Comparison of ENCODE assay signal across 1 cellular context in genomic region chr10:78176320-78177012, GRCh38.
TF ChIP-seq lines count a peak whose summit lies in the region.

No MANE protein-coding gene starts in this region.

TF ChIP-seq in IMR-90, 13 proteins besides CTCF, POLR2A, EP300 and RAD21:
- TF ChIP-seq USF2 (IDR thresholded peaks at IDR 0.05; ENCODE audit: low read depth, low read length) (no peak), SMC3 (IDR thresholded peaks at IDR 0.05; ENCODE audit: low read depth, low read length) (no peak), RFX5 (IDR thresholded peaks at IDR 0.05; ENCODE audit: low read depth, low read length) (no peak), BHLHE40 (IDR thresholded peaks at IDR 0.05; ENCODE audit: low read depth, low read length) (no peak), FOS (IDR thresholded peaks at IDR 0.05; ENCODE audit: low read depth, low read length) (no peak)
